Comparison of ENCODE assay signal across 7 cellular contexts in genomic region chr3:149371001-149371722, GRCh38. TPM values are rescaled to one million over a fixed set of nuclear protein-coding genes. Genes with fewer than 3 reads are reported as not detected.
DNase-seq lines count a peak whose midpoint lies in the region; ATAC-seq and TF ChIP-seq lines count a peak whose summit lies in the region.

No MANE protein-coding gene starts in this region.

- no peaks in the 10 kb centered on the region for H3K36me3 Mint-ChIP-seq in activated CD8-positive, alpha-beta T cell treated with anti-CD3 and anti-CD28 coated beads, Interleukin-2, amount 10 ng/mL, durations not matched to agents 7 days and 5 days (ENCODE audit: low read depth)

- H3K27me3 ChIP-seq in HUES6 (ENCODE audit: control insufficient read depth, insufficient read depth, low read length): no peaks in the 10 kb centered on the region
- no peaks in the 10 kb centered on the region for H3K27me3 ChIP-seq in gastroesophageal sphincter

- H3K27me3 Mint-ChIP-seq in activated CD8-positive, alpha-beta T cell treated with anti-CD3 and anti-CD28 coated beads, Interleukin-2, amount 10 ng/mL, durations not matched to agents 7 days and 5 days (ENCODE audit: low read depth): peaks cover 8% of the 10 kb centered on the region

- no peaks in the 10 kb centered on the region for H3K4me1 Mint-ChIP-seq in activated CD8-positive, alpha-beta T cell treated with anti-CD3 and anti-CD28 coated beads, Interleukin-2, amount 10 ng/mL, durations not matched to agents 7 days and 5 days (ENCODE audit: low read depth)

- ATAC-seq in SK-N-SH treated with all-trans-retinoic acid at 6 μM for 48 hours (peak; percentile 6; the same call in 2 of the 3 replicates), gastroesophageal sphincter (peak; percentile 11), GM18907 (IDR thresholded peaks at IDR 0.05; ENCODE audit: unreplicated experiment) (no peak), HG03565 (IDR thresholded peaks at IDR 0.05; ENCODE audit: unreplicated experiment) (no peak)
- ATAC-seq in activated CD8-positive, alpha-beta T cell treated with anti-CD3 and anti-CD28 coated beads, Interleukin-2, amount 10 ng/mL, durations not matched to agents 7 days and 5 days: no peak

- TF ChIP-seq EP300 in gastroesophageal sphincter (IDR thresholded peaks at IDR 0.05): no peak

- CTCF ChIA-PET in activated CD8-positive, alpha-beta T cell treated with anti-CD3 and anti-CD28 coated beads, Interleukin-2, amount 10 ng/mL, durations not matched to agents 7 days and 5 days (lab: Charles Lee): interaction anchor here (1.4 kb wide), 1 partner anchor 14 kb away, joined by 3 read pairs; no protein-coding TSS in a partner anchor

- POLR2A ChIA-PET in activated CD8-positive, alpha-beta T cell treated with anti-CD3 and anti-CD28 coated beads, Interleukin-2, amount 10 ng/mL, durations not matched to agents 7 days and 5 days (lab: Charles Lee): no interaction called here

- peak overlapping the region; percentile 28; the same call in 1 of the 2 replicates for H3K27ac ChIP-seq in HUES6 (ENCODE audit: low read depth, low read length)
- peak overlapping the region in 3 of 4 donors; percentile 30 to 40 (median 40) for H3K27ac ChIP-seq in gastroesophageal sphincter

- H3K4me3 Mint-ChIP-seq in activated CD8-positive, alpha-beta T cell treated with anti-CD3 and anti-CD28 coated beads, Interleukin-2, amount 10 ng/mL, durations not matched to agents 7 days and 5 days: no peak overlapping the region

- no peaks in the 10 kb centered on the region for H3K9me3 ChIP-seq in HUES6 (ENCODE audit: control insufficient read depth, insufficient read depth, low read depth, low read length)
- H3K9me3 ChIP-seq in gastroesophageal sphincter: no peaks in the 10 kb centered on the region

- H3K4me1 ChIP-seq in HUES6 (ENCODE audit: control insufficient read depth, insufficient read depth, low read length): peaks cover 44% of the 10 kb centered on the region
- H3K4me1 ChIP-seq in gastroesophageal sphincter: peaks cover 3 to 23% (median 5%) of the 10 kb centered on the region in 3 donors

- H3K4me3 ChIP-seq in HUES6 (ENCODE audit: low read depth, low read length): no peak overlapping the region
- H3K4me3 ChIP-seq in gastroesophageal sphincter: no peak overlapping the region

- no peak overlapping the region for H3K27ac Mint-ChIP-seq in activated CD8-positive, alpha-beta T cell treated with anti-CD3 and anti-CD28 coated beads, Interleukin-2, amount 10 ng/mL, durations not matched to agents 7 days and 5 days

- peak; percentile 55 for DNase-seq in superior temporal gyrus (ENCODE audit: extremely low spot score)
- no peak for DNase-seq in activated CD8-positive, alpha-beta T cell treated with anti-CD3 and anti-CD28 coated beads, Interleukin-2, amount 10 ng/mL, durations not matched to agents 7 days and 5 days

- no peaks in the 10 kb centered on the region for H3K9me3 Mint-ChIP-seq in activated CD8-positive, alpha-beta T cell treated with anti-CD3 and anti-CD28 coated beads, Interleukin-2, amount 10 ng/mL, durations not matched to agents 7 days and 5 days (ENCODE audit: insufficient read depth)

- no peaks in the 10 kb centered on the region for H3K36me3 ChIP-seq in HUES6 (ENCODE audit: control insufficient read depth, insufficient read depth, low read length)
- H3K36me3 ChIP-seq in gastroesophageal sphincter: no peaks in the 10 kb centered on the region

- 68% methylated on average over 6 to 7 of the region's 7 CpGs for WGBS in gastroesophageal sphincter (ENCODE audit: low coverage in 1 of 2), 2 donors

- no peak for TF ChIP-seq CTCF in gastroesophageal sphincter (IDR thresholded peaks at IDR 0.05)

- H3K9ac ChIP-seq in HUES6 (ENCODE audit: low read length): no peak overlapping the region

- no peak for TF ChIP-seq POLR2A in gastroesophageal sphincter (IDR thresholded peaks at IDR 0.05)

TF ChIP-seq in SK-N-SH treated with all-trans-retinoic acid at 6 μM for 48 hours, 23 proteins besides CTCF, POLR2A, EP300 and RAD21:
- TF ChIP-seq ZNF565 (CRISPR knock-in tag; conservative IDR thresholded peaks at IDR 0.05; ENCODE audit: low read depth): no peak
- no peak for TF ChIP-seq CREB5 (CRISPR knock-in tag; IDR thresholded peaks at IDR 0.05; ENCODE audit: low read depth)
- TF ChIP-seq ZFP30 (CRISPR knock-in tag; IDR thresholded peaks at IDR 0.05): no peak
- no peak for TF ChIP-seq ZNF70 (CRISPR knock-in tag; IDR thresholded peaks at IDR 0.05)
- no peak for TF ChIP-seq CSRNP3 (CRISPR knock-in tag; IDR thresholded peaks at IDR 0.05)
- no peak for TF ChIP-seq ESRRG (CRISPR knock-in tag; IDR thresholded peaks at IDR 0.05)
TF ChIP-seq in SK-N-SH treated with all-trans-retinoic acid at 6 μM for 48 hours: peak in this region for 0.

RNA-seq across cellular contexts. Expression of gene TM4SF1, which starts 6.3 kb away (rescaled TPM):
- 100 to 1,000 TPM in 1 of 4 donors, 10 to 100 TPM in 3; 20.9 to 128 (median 71.9) TPM for total RNA-seq in gastroesophageal sphincter
- not detected for total RNA-seq in activated CD8-positive, alpha-beta T cell treated with anti-CD3 and anti-CD28 coated beads, Interleukin-2, amount 10 ng/mL, durations not matched to agents 7 days and 5 days

RNA-seq across cellular contexts. Expression of gene TM4SF18, which starts 37.7 kb away (rescaled TPM):
- 10 to 100 TPM in 1 of 4 donors, 1 to 10 TPM in 3; 1.7 to 10.2 (median 7.1) TPM for total RNA-seq in gastroesophageal sphincter
- total RNA-seq in activated CD8-positive, alpha-beta T cell treated with anti-CD3 and anti-CD28 coated beads, Interleukin-2, amount 10 ng/mL, durations not matched to agents 7 days and 5 days: not detected

Comparison
In these comparisons a context has a peak if more than half of its experiments do, and no peak if none do; other contexts are left out.
1. ATAC-seq: peak in SK-N-SH treated with all-trans-retinoic acid at 6 μM for 48 hours (single experiment) and gastroesophageal sphincter (single experiment); none in GM18907 (single experiment), HG03565 (single experiment) and activated CD8-positive, alpha-beta T cell treated with anti-CD3 and anti-CD28 coated beads, Interleukin-2, amount 10 ng/mL, durations not matched to agents 7 days and 5 days (single experiment).
2. RNA of gene TM4SF1, which starts 6.3 kb away (total RNA-seq): 20.9 to 128 TPM in gastroesophageal sphincter; not detected in activated CD8-positive, alpha-beta T cell treated with anti-CD3 and anti-CD28 coated beads, Interleukin-2, amount 10 ng/mL, durations not matched to agents 7 days and 5 days; every median in the first group is over 10 times any median in the second.